In genomic region chr7:106050002-106050742, GRCh38 we compare ENCODE assay signal across 10 cellular contexts.
DNase-seq lines count a peak whose midpoint lies in the region; ATAC-seq, FAIRE-seq and TF ChIP-seq lines count a peak whose summit lies in the region.
"Had no signal": no experiment of that assay in that cellular context is flagged by ENCODE, and none has a peak within 500 bp of the region (broad histone marks: within the 10 kb centered on the region; RNA-seq: fewer than 3 reads in every experiment).

No MANE protein-coding gene starts in this region.

- H3K9me3 ChIP-seq in cardiac muscle cell (ENCODE audit: low read depth) = no peaks in the 10 kb centered on the region
- H3K9me3 ChIP-seq in right atrium auricular region = no peaks in the 10 kb centered on the region
- H3K9me3 ChIP-seq in adrenal gland (replicated peaks in 1 of 3) = no peaks in the 10 kb centered on the region
- no peaks in the 10 kb centered on the region for H3K9me3 ChIP-seq in lower lobe of right lung

- H3K27me3 ChIP-seq in cardiac muscle cell (no peaks in the 10 kb centered on the region), right atrium auricular region (no peaks in the 10 kb centered on the region), adrenal gland (no peaks in the 10 kb centered on the region), lower lobe of right lung (ENCODE audit: low read depth) (no peaks in the 10 kb centered on the region)

- H3K36me3 ChIP-seq in cardiac muscle cell = no peaks in the 10 kb centered on the region
- H3K36me3 ChIP-seq in right atrium auricular region = no peaks in the 10 kb centered on the region
- H3K36me3 ChIP-seq in adrenal gland (replicated peaks in 1 of 2) = no peaks in the 10 kb centered on the region
- no peaks in the 10 kb centered on the region for H3K36me3 ChIP-seq in lower lobe of right lung

- TF ChIP-seq POLR2A in adrenal gland (IDR thresholded peaks at IDR 0.05) = no peak

- H3K4me1 ChIP-seq in cardiac muscle cell (ENCODE audit: low read depth) (no peaks in the 10 kb centered on the region), right atrium auricular region (peaks cover 0 to 11% of the 10 kb centered on the region in 2 donors), adrenal gland (replicated peaks in 1 of 2) (peaks cover 6 to 12% of the 10 kb centered on the region in 2 donors), lower lobe of right lung (peaks cover 4% of the 10 kb centered on the region)

- intact Hi-C loops in adrenal gland (cut with DNase I) (no loop called here), lower lobe of right lung (cut with DNase I) (no loop called here)

- DNase-seq in cardiac muscle cell (ENCODE audit: low read depth in 1 of 2, low spot score in 1 of 2) = peak in 1 of 2 donors; percentile 93
- DNase-seq in right atrium auricular region (ENCODE audit: low spot score) = no peak
- DNase-seq in adrenal gland = peak in 6 of 7 donors; percentile 41 to 63 (median 51)
- no peak for DNase-seq in lower lobe of right lung
- no peak for DNase-seq in RCC 7860 (ENCODE audit: low spot score)
- DNase-seq: NCI-H2107 had no signal

- WGBS in adrenal gland, 4 donors = 63 to 85% (median 73%) methylated on average over 7 to 13 of the region's 13 CpGs

- TF ChIP-seq CTCF in cardiac muscle cell (IDR thresholded peaks at IDR 0.05; ENCODE audit: low read depth, low read length) (peak; percentile 56), right atrium auricular region (IDR thresholded peaks at IDR 0.05) (no peak), adrenal gland (IDR thresholded peaks at IDR 0.05) (peak in 1 of 6 experiments; percentile 10), lower lobe of right lung (IDR thresholded peaks at IDR 0.05) (peak; percentile 16)

- H3K27ac ChIP-seq in cardiac muscle cell (no peak overlapping the region), right atrium auricular region (peak overlapping the region in 1 of 2 donors; percentile 23), adrenal gland (peak overlapping the region in 3 of 5 donors; percentile 67 to 73 (median 69)), lower lobe of right lung (no peak overlapping the region)

- H3K4me3 ChIP-seq in cardiac muscle cell (no peak overlapping the region), right atrium auricular region (no peak overlapping the region), adrenal gland (no peak overlapping the region), lower lobe of right lung (no peak overlapping the region)

- FAIRE-seq in RCC 7860 (lab: Jason Lieb, UNC) = no peak
- FAIRE-seq: H54 had no signal

- ATAC-seq in lower lobe of right lung = peak in 1 of 2 donors; percentile 48
- ATAC-seq in HG03280 (IDR thresholded peaks at IDR 0.05; ENCODE audit: unreplicated experiment) = no peak
- no peak for ATAC-seq in GM21786 (IDR thresholded peaks at IDR 0.05; ENCODE audit: unreplicated experiment)
- ATAC-seq in HG02610 (IDR thresholded peaks at IDR 0.05; ENCODE audit: unreplicated experiment) = no peak

Comparison
In these comparisons a context has a peak if more than half of its experiments do, and no peak if none do; other contexts are left out.
1. CTCF ChIP-seq: peak in cardiac muscle cell (single experiment) and lower lobe of right lung (single experiment); none in right atrium auricular region (0 of 2).
2. DNase-seq: peak in adrenal gland (6 of 7); none in right atrium auricular region (single experiment), lower lobe of right lung (single experiment) and RCC 7860 (single experiment).
3. H3K27ac ChIP-seq: peak in adrenal gland (3 of 5); none in cardiac muscle cell (single experiment) and lower lobe of right lung (single experiment).